32 cellular contexts compared by ENCODE assay signal in the genomic region with DNA sequence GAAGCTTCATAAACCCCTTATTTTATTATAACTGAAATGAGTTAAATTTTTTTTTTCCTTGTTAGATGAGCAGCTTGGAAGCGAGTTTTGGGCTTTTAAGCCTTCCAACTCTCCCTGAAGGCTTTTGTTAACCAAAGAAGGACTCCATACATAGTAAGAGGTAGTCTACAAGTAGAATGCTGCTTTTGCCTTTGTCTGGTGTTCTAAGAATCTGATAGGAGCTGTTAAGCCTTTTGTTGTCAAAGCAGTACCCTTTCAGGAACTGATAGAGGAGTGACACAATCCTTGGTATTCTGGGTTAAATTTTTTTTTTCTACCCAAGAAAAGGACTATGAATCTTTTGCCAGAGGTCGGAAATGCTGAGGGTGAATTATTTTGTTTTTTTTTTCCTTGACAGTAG. TPM values are rescaled to one million over a fixed set of nuclear protein-coding genes. Genes with fewer than 3 reads are reported as not detected.
DNase-seq lines count a peak whose midpoint lies in the region; ATAC-seq, FAIRE-seq and TF ChIP-seq lines count a peak whose summit lies in the region.
"Had no signal": no experiment of that assay in that cellular context is flagged by ENCODE, and none has a peak within 500 bp of the region (broad histone marks: within the 10 kb centered on the region; RNA-seq: fewer than 3 reads in every experiment).

No MANE protein-coding gene starts in this region.

- peaks cover 9% of the 10 kb centered on the region; the same call in 1 of the 2 replicates for H3K36me3 Mint-ChIP-seq in HFFc6 (ENCODE audit: low read depth)
- H3K36me3 Mint-ChIP-seq: CD4-positive, CD25-positive, alpha-beta regulatory T cell; immature natural killer cell had no signal

- H3K9me3 Mint-ChIP-seq in HFFc6: no peaks in the 10 kb centered on the region
- H3K9me3 Mint-ChIP-seq: activated naive CD4-positive, alpha-beta T cell treated with anti-CD3 and anti-CD28 coated beads, Interleukin-2, amount 10 ng/mL, durations not matched to agents 7 days and 5 days; central memory CD8-positive, alpha-beta T cell; immature natural killer cell; T-cell had no signal

- H3K9me3 ChIP-seq in K562 (replicated peaks; ENCODE audit: control insufficient read depth, insufficient read depth, low read depth, low read length) (no peaks in the 10 kb centered on the region), lower lobe of right lung (no peaks in the 10 kb centered on the region), vagina (no peaks in the 10 kb centered on the region), prostate gland (no peaks in the 10 kb centered on the region)
- H3K9me3 ChIP-seq: A549, adrenal gland, body of pancreas, esophagus muscularis mucosa, heart left ventricle, right lobe of liver, tibial artery had no signal

- no peak for TF ChIP-seq CTCF in HFFc6 (IDR thresholded peaks at IDR 0.05)
- TF ChIP-seq CTCF in K562 (IDR thresholded peaks at IDR 0.05 in 2 of 3, conservative IDR thresholded peaks at IDR 0.05 in 1 of 3; ENCODE audit: insufficient read depth in 2 of 3, low read depth in 1 of 3, low read length in 3 of 3): no peak
- TF ChIP-seq CTCF in lower lobe of right lung (IDR thresholded peaks at IDR 0.05): no peak
- TF ChIP-seq CTCF in vagina (IDR thresholded peaks at IDR 0.05): no peak
- TF ChIP-seq CTCF in prostate gland (IDR thresholded peaks at IDR 0.05): no peak

- H3K27ac Mint-ChIP-seq in HFFc6: peak overlapping the region; percentile 34
- H3K27ac Mint-ChIP-seq: activated naive CD4-positive, alpha-beta T cell treated with anti-CD3 and anti-CD28 coated beads, Interleukin-2, amount 10 ng/mL, durations not matched to agents 7 days and 5 days; T-cell had no signal

- in situ Hi-C loops in K562 (cut with MboI): no loop called here

- H3K27me3 ChIP-seq in K562 (ENCODE audit: control insufficient read depth in 2 of 2, insufficient read depth in 2 of 2, low read length in 2 of 2) (no peaks in the 10 kb centered on the region), lower lobe of right lung (ENCODE audit: low read depth) (no peaks in the 10 kb centered on the region), vagina (no peaks in the 10 kb centered on the region), prostate gland (replicated peaks; ENCODE audit: insufficient read depth) (no peaks in the 10 kb centered on the region)
- H3K27me3 ChIP-seq: adrenal gland, body of pancreas, esophagus muscularis mucosa, heart left ventricle, right lobe of liver, tibial artery had no signal

- no peak overlapping the region for H3K27ac ChIP-seq in K562 (ENCODE audit: extremely low read depth, low read depth, low read length)
- H3K27ac ChIP-seq in lower lobe of right lung: no peak overlapping the region
- H3K27ac ChIP-seq in vagina: no peak overlapping the region
- no peak overlapping the region for H3K27ac ChIP-seq in prostate gland
- H3K27ac ChIP-seq: A549, adrenal gland, body of pancreas, esophagus muscularis mucosa, heart left ventricle, right lobe of liver, tibial artery had no signal

- FAIRE-seq in K562 (lab: Jason Lieb, UNC) (no peak), GM12891 (lab: Jason Lieb, UNC) (no peak)
- FAIRE-seq: H54 had no signal

- CTCF ChIA-PET in K562 (lab: Yijun Ruan, JAX; ENCODE audit: low intra/inter-chr PET ratio): no interaction called here

- no peak for TF ChIP-seq EP300 in K562 (IDR thresholded peaks at IDR 0.05; ENCODE audit: low read length)

- H3K9me1 ChIP-seq in K562 (ENCODE audit: control insufficient read depth, insufficient read depth, low read length): no peaks in the 10 kb centered on the region

- no peak overlapping the region for H2AFZ ChIP-seq in K562 (ENCODE audit: low read depth, low read length)

- 36% methylated on average over 2 of the region's 2 CpGs for WGBS in K562 (ENCODE audit: insufficient coverage, low coverage, missing lambda C conversion rate)
- WGBS in prostate gland: 64% methylated on average over 2 of the region's 2 CpGs

- H3K4me3 ChIP-seq in K562 (no peak overlapping the region), lower lobe of right lung (no peak overlapping the region), vagina (no peak overlapping the region), prostate gland (no peak overlapping the region)
- H3K4me3 ChIP-seq: A549, adrenal gland, body of pancreas, esophagus muscularis mucosa, heart left ventricle, right lobe of liver, tibial artery had no signal

- H3K4me1 ChIP-seq in K562 (replicated peaks in 1 of 2; ENCODE audit: control insufficient read depth in 2 of 2, insufficient read depth in 2 of 2, low read length in 2 of 2) (peaks cover 0 to 13% of the 10 kb centered on the region in 2 experiments; a peak in 2 of 5 replicates), lower lobe of right lung (peaks cover 17% of the 10 kb centered on the region), vagina (peaks cover 52% of the 10 kb centered on the region), prostate gland (replicated peaks) (no peaks in the 10 kb centered on the region)

- H3K4me3 Mint-ChIP-seq in HFFc6: peak overlapping the region; percentile 15
- H3K4me3 Mint-ChIP-seq: activated naive CD4-positive, alpha-beta T cell treated with anti-CD3 and anti-CD28 coated beads, Interleukin-2, amount 10 ng/mL, durations not matched to agents 7 days and 5 days; CD4-positive, CD25-positive, alpha-beta regulatory T cell; central memory CD8-positive, alpha-beta T cell; immature natural killer cell; T-cell had no signal

- no peak for TF ChIP-seq POLR2A in K562 (conservative IDR thresholded peaks at IDR 0.05)
- no peak for TF ChIP-seq POLR2A in GM12891 (IDR thresholded peaks at IDR 0.05; ENCODE audit: low read depth, low read length)
- TF ChIP-seq POLR2A in vagina (IDR thresholded peaks at IDR 0.05): no peak
- TF ChIP-seq POLR2A in prostate gland (IDR thresholded peaks at IDR 0.05): no peak

- POLR2A ChIA-PET in K562 (lab: Yijun Ruan, JAX): interaction anchor here (1.0 to 2.3 kb wide), 5 partner anchors 22 to 50 kb away, joined by 3 to 11 read pairs (median 3); partner anchors contain the start of genes MAP2K4 and ZNF18

- ATAC-seq in K562: no peak
- ATAC-seq in lower lobe of right lung: no peak
- ATAC-seq: A549, body of pancreas, heart left ventricle, left colon, right lobe of liver, T-cell had no signal

- no peaks in the 10 kb centered on the region; the same call in none of the 2 replicates for H3K27me3 Mint-ChIP-seq in HFFc6 (ENCODE audit: insufficient read depth)
- H3K27me3 Mint-ChIP-seq: activated naive CD4-positive, alpha-beta T cell treated with anti-CD3 and anti-CD28 coated beads, Interleukin-2, amount 10 ng/mL, durations not matched to agents 7 days and 5 days; CD4-positive, CD25-positive, alpha-beta regulatory T cell; central memory CD8-positive, alpha-beta T cell; T-cell had no signal

- H3K4me1 Mint-ChIP-seq in HFFc6 (ENCODE audit: low read depth): peaks cover 61% of the 10 kb centered on the region

- no TSS peak for BruUV-seq in K562 (replicated peaks; lab: Mats Ljungman, UMichigan)

- TF ChIP-seq RAD21 in K562 (CRISPR knock-in tag; conservative IDR thresholded peaks at IDR 0.05 in 1 of 2, IDR thresholded peaks at IDR 0.05 in 1 of 2): no peak

- H3K36me3 ChIP-seq in K562 (ENCODE audit: control insufficient read depth, insufficient read depth, low read length): no peaks in the 10 kb centered on the region
- H3K36me3 ChIP-seq in lower lobe of right lung: no peaks in the 10 kb centered on the region
- no peaks in the 10 kb centered on the region for H3K36me3 ChIP-seq in vagina
- no peaks in the 10 kb centered on the region for H3K36me3 ChIP-seq in prostate gland
- H3K36me3 ChIP-seq: adrenal gland, esophagus muscularis mucosa, heart left ventricle, right lobe of liver, tibial artery had no signal

- peaks cover 45% of the 10 kb centered on the region for H3K79me2 ChIP-seq in K562 (ENCODE audit: control insufficient read depth, insufficient read depth, low read length)

- DNase-seq in ELF-1 (ENCODE audit: low read depth, low spot score): peak; percentile 33
- no peak for DNase-seq in HFFc6
- DNase-seq in K562 (ENCODE audit: extremely low read depth in 1 of 4, low spot score in 3 of 4): peak in 1 of 4 experiments; percentile 9
- peak; percentile 74 for DNase-seq in iPS-NIHi11 (ENCODE audit: low spot score)
- no peak for DNase-seq in GM12891 (ENCODE audit: insufficient read length, low spot score)
- no peak for DNase-seq in lower lobe of right lung
- DNase-seq in vagina (ENCODE audit: extremely low spot score in 2 of 2): no peak
- DNase-seq in prostate gland (ENCODE audit: low spot score): no peak
- DNase-seq: activated CD4-positive, alpha-beta T cell treated with anti-CD3 and anti-CD28 coated beads, Interleukin-2, amount 50 U/mL, for 4 hours; activated CD4-positive, CD25-positive, alpha-beta regulatory T cell; activated naive CD4-positive, alpha-beta T cell treated with anti-CD3 and anti-CD28 coated beads, Interleukin-2, amount 10 ng/mL, durations not matched to agents 7 days and 5 days; adrenal gland; body of pancreas; CD4-positive, CD25-positive, alpha-beta regulatory T cell; DMS79 treated with DMSO at 0.1 percent for 48 hours; foreskin melanocyte; GF-D8; heart left ventricle; immature natural killer cell; IMR-90; left colon; NCI-H446 treated with DMSO at 0.1 percent for 48 hours; posterior cingulate gyrus; right lobe of liver; stimulated activated CD4-positive, alpha-beta T cell treated with anti-CD3 and anti-CD28 coated beads, Interleukin-12 subunit alpha, Interleukin-12 subunit beta, amount 100 ng/mL, for 4 hours; stimulated activated CD4-positive, alpha-beta T cell treated with anti-CD3 and anti-CD28 coated beads, Interleukin-4, amount 100 ng/mL, for 1 hour; T-cell; tibial artery had no signal

- no peaks in the 10 kb centered on the region for H4K20me1 ChIP-seq in K562 (replicated peaks; ENCODE audit: control insufficient read depth, insufficient read depth, low read length)

- no peak overlapping the region for H3K9ac ChIP-seq in K562 (ENCODE audit: insufficient read depth in 1 of 2, low read depth in 2 of 2, low read length in 2 of 2)

- H3K4me2 ChIP-seq in K562 (ENCODE audit: insufficient read depth, low read length): no peak overlapping the region
- H3K4me2 ChIP-seq: A549 had no signal

- intact Hi-C loops in K562 (cut with micrococcal nuclease): no loop called here
- intact Hi-C loops in lower lobe of right lung (cut with DNase I): no loop called here
- intact Hi-C loops in vagina (cut with DNase I): no loop called here
- intact Hi-C loops in prostate gland (cut with DNase I): no loop called here

RNA-seq across cellular contexts. Expression of gene MAP2K4, which starts 26.1 kb away (rescaled TPM):
- 10 to 100 TPM; 24.0 to 31.7 (median 26.9) TPM for total RNA-seq in HFFc6 (2021; fragmentation: NEBNext Ultra II Directional; extraction: Animal tissue kit (Norgen Biotek cat#: 25700))
- total RNA-seq in K562 (2011; cell fraction: chromatin; rRNA removed; ENCODE audit: low replicate concordance): 6.6 and 20.0 TPM in 2 replicates
- 3.5 and 5.9 TPM in 2 replicates for total RNA-seq in K562 (2011; cell fraction: nucleolus; rRNA removed)
- total RNA-seq in K562 (2011; cell fraction: nucleoplasm; rRNA removed): 10.2 and 11.8 TPM in 2 replicates
- total RNA-seq in K562 (2014; rRNA removed) (7.7 and 10.4 TPM in 2 replicates), K562 (2014; rRNA removed; fragmentation: Illumina TruSeq; extraction: Trizol) (14.2 and 15.8 TPM in 2 replicates), K562 (2015; rRNA removed; fragmentation: Illumina TruSeq; extraction: Trizol) (12.8 and 14.0 TPM in 2 replicates), K562 (2021) (11.1 and 12.3 TPM in 2 replicates), lower lobe of right lung (33.0 TPM), vagina (34.4 TPM), prostate gland (10 to 100 TPM; 26.2 to 42.1 TPM)
- polyA plus RNA-seq in K562 (2011; rRNA removed) (12.5 and 15.9 TPM in 2 replicates), K562 (2014; fragmentation: Illumina TruSeq; extraction: Trizol) (9.5 and 10.8 TPM in 2 replicates), K562 (2014; fragmentation: Nextera tagmentation; extraction: Ambion mirVana) (1 to 10 TPM; 3.0 to 4.0 TPM), K562 (2014; rRNA removed) (6.9 and 7.4 TPM in 2 replicates)
- polyA plus RNA-seq in K562 (2011; cell fraction: cytosol; rRNA removed): 4.4 and 6.6 TPM in 2 replicates
- polyA plus RNA-seq in K562 (2011; cell fraction: nucleus; rRNA removed): 6.6 and 9.0 TPM in 2 replicates
- 6.7 and 7.9 TPM in 2 replicates for polyA plus RNA-seq in K562 (2012)
- polyA minus RNA-seq in K562 (2011; rRNA and poly(A)+ RNA removed): 28.3 and 31.0 TPM in 2 replicates
- 6.6 and 13.7 TPM in 2 replicates for polyA minus RNA-seq in K562 (2011; cell fraction: cytosol; rRNA and poly(A)+ RNA removed)
- 6.3 and 12.1 TPM in 2 replicates for polyA minus RNA-seq in K562 (2011; cell fraction: nucleus; rRNA and poly(A)+ RNA removed)
- 11.1 TPM for polyA plus RNA-seq in GM12891 (2012; ENCODE audit: low read depth, missing spikeins)

RNA-seq across cellular contexts. Expression of gene ZNF18, which starts 49.5 kb away (rescaled TPM):
- 1 to 10 TPM; 4.2 to 6.0 (median 4.6) TPM for total RNA-seq in HFFc6 (2021; fragmentation: NEBNext Ultra II Directional; extraction: Animal tissue kit (Norgen Biotek cat#: 25700))
- total RNA-seq in K562 (2011; cell fraction: chromatin; rRNA removed; ENCODE audit: low replicate concordance): 4.3 and 7.7 TPM in 2 replicates
- 3.4 and 4.0 TPM in 2 replicates for total RNA-seq in K562 (2011; cell fraction: nucleolus; rRNA removed)
- 2.8 and 4.4 TPM in 2 replicates for total RNA-seq in K562 (2011; cell fraction: nucleoplasm; rRNA removed)
- total RNA-seq in K562 (2014; rRNA removed) (3.1 and 3.4 TPM in 2 replicates), K562 (2014; rRNA removed; fragmentation: Illumina TruSeq; extraction: Trizol) (4.0 and 4.2 TPM in 2 replicates), K562 (2015; rRNA removed; fragmentation: Illumina TruSeq; extraction: Trizol) (3.7 and 3.9 TPM in 2 replicates), K562 (2021) (2.7 and 2.8 TPM in 2 replicates), lower lobe of right lung (7.2 TPM), vagina (10.8 TPM), prostate gland (10 to 100 TPM; 11.8 to 13.3 TPM)
- polyA plus RNA-seq in K562 (2011; rRNA removed) (5.0 and 5.7 TPM in 2 replicates), K562 (2014; fragmentation: Illumina TruSeq; extraction: Trizol) (2.4 and 3.5 TPM in 2 replicates), K562 (2014; fragmentation: Nextera tagmentation; extraction: Ambion mirVana) (1 to 10 TPM; 1.1 to 3.4 TPM), K562 (2014; rRNA removed) (2.4 and 2.7 TPM in 2 replicates)
- 1.4 and 2.5 TPM in 2 replicates for polyA plus RNA-seq in K562 (2011; cell fraction: cytosol; rRNA removed)
- 7.3 and 10.0 TPM in 2 replicates for polyA plus RNA-seq in K562 (2011; cell fraction: nucleus; rRNA removed)
- polyA plus RNA-seq in K562 (2012): 2.2 and 2.3 TPM in 2 replicates
- polyA minus RNA-seq in K562 (2011; rRNA and poly(A)+ RNA removed): 4.0 and 4.8 TPM in 2 replicates
- 1.0 and 1.7 TPM in 2 replicates for polyA minus RNA-seq in K562 (2011; cell fraction: cytosol; rRNA and poly(A)+ RNA removed)
- 2.0 and 4.0 TPM in 2 replicates for polyA minus RNA-seq in K562 (2011; cell fraction: nucleus; rRNA and poly(A)+ RNA removed)
- polyA plus RNA-seq in GM12891 (2012; ENCODE audit: low read depth, missing spikeins): 5.5 TPM

Comparison
In these comparisons a context has a peak if more than half of its experiments do, and no peak if none do; other contexts are left out.
1. DNase-seq: peak in ELF-1 (single experiment) and iPS-NIHi11 (single experiment); none in HFFc6 (single experiment), GM12891 (single experiment), lower lobe of right lung (single experiment), vagina (0 of 2) and prostate gland (single experiment).